In genomic region chr3:9703736-9704342, GRCh38 we compare ENCODE assay signal across 8 cellular contexts. TPM values are rescaled to one million over a fixed set of nuclear protein-coding genes. Genes with fewer than 3 reads are reported as not detected.
A peak's percentile ranks its signal among the peaks of the same experiment; 100 is the strongest.
DNase-seq lines count a peak whose midpoint lies in the region; ATAC-seq, FAIRE-seq and TF ChIP-seq lines count a peak whose summit lies in the region.

A gene with protein sequence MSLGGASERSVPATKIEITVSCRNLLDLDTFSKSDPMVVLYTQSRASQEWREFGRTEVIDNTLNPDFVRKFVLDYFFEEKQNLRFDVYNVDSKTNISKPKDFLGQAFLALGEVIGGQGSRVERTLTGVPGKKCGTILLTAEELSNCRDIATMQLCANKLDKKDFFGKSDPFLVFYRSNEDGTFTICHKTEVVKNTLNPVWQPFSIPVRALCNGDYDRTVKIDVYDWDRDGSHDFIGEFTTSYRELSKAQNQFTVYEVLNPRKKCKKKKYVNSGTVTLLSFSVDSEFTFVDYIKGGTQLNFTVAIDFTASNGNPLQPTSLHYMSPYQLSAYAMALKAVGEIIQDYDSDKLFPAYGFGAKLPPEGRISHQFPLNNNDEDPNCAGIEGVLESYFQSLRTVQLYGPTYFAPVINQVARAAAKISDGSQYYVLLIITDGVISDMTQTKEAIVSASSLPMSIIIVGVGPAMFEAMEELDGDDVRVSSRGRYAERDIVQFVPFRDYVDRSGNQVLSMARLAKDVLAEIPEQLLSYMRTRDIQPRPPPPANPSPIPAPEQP (plus strand): TSS chr3:9703833. CDS start chr3:9703997, 164 bp downstream.

- POLR2A ChIA-PET in endothelial cell of umbilical vein (lab: Charles Lee): no interaction called here
- POLR2A ChIA-PET in naive thymus-derived CD8-positive, alpha-beta T cell (lab: Charles Lee): no interaction called here

- no peak for FAIRE-seq in endothelial cell of umbilical vein (lab: Jason Lieb, UNC)

- no peak within 1 kb of the TSS for H3K27ac ChIP-seq in endothelial cell of umbilical vein (ENCODE audit: insufficient read depth, low read depth, low read length)

- H3K27ac Mint-ChIP-seq in IgD-negative memory B cell: peak within 1 kb of the TSS in 1 of 3 donors; percentile 7
- H3K27ac Mint-ChIP-seq in naive thymus-derived CD8-positive, alpha-beta T cell: peak within 1 kb of the TSS in 1 of 10 donors; percentile 8

- H3K36me3 ChIP-seq in endothelial cell of umbilical vein (ENCODE audit: control insufficient read depth in 2 of 2, extremely low read depth in 1 of 2, insufficient read depth in 2 of 2, low read length in 2 of 2): peaks cover 0 to 4% of the 10 kb centered on the region in 2 experiments

- no peak within 1 kb of the TSS for H2AFZ ChIP-seq in endothelial cell of umbilical vein (ENCODE audit: low read depth, low read length)

- peaks cover 19% of the 10 kb centered on the region for H3K27me3 Mint-ChIP-seq in IgD-negative memory B cell
- H3K27me3 Mint-ChIP-seq in naive thymus-derived CD8-positive, alpha-beta T cell: peaks cover 9 to 30% (median 23%) of the 10 kb centered on the region in 5 donors

- no peaks in the 10 kb centered on the region for H3K9me3 ChIP-seq in endothelial cell of umbilical vein (replicated peaks; ENCODE audit: control insufficient read depth, insufficient read depth, low read length)

- H3K9me1 ChIP-seq in endothelial cell of umbilical vein (replicated peaks; ENCODE audit: control insufficient read depth, extremely low read depth, insufficient read depth, low read length): no peaks in the 10 kb centered on the region

- peak; percentile 38 to 46 for ATAC-seq in naive thymus-derived CD8-positive, alpha-beta T cell
- ATAC-seq in HG03280 (IDR thresholded peaks at IDR 0.05; ENCODE audit: unreplicated experiment): no peak

- H3K4me3 Mint-ChIP-seq in IgD-negative memory B cell: peak within 1 kb of the TSS in 3 of 4 donors; percentile 58 to 68 (median 68)
- peak within 1 kb of the TSS; percentile 32 to 71 (median 54) for H3K4me3 Mint-ChIP-seq in naive thymus-derived CD8-positive, alpha-beta T cell

- DNase-seq in AG10803 (ENCODE audit: low read depth) (no peak), endothelial cell of umbilical vein (ENCODE audit: low read depth, low spot score) (no peak), HPDE6-E6E7 (ENCODE audit: extremely low spot score) (no peak), NCI-H1694 (lab: John Stamatoyannopoulos, UW) (no peak)
- DNase-seq in naive thymus-derived CD8-positive, alpha-beta T cell: peak in 1 of 10 donors; percentile 37
- no peak for DNase-seq in stimulated activated CD4-positive, alpha-beta T cell treated with anti-CD3 and anti-CD28 coated beads, Interleukin-4, amount 100 ng/mL, for 4 hours

- TF ChIP-seq CTCF in AG10803 (conservative IDR thresholded peaks at IDR 0.05; ENCODE audit: low read length): no peak
- TF ChIP-seq CTCF in endothelial cell of umbilical vein (IDR thresholded peaks at IDR 0.05; ENCODE audit: extremely low read depth in 1 of 2, insufficient read depth in 1 of 2, low read depth in 1 of 2, low read length in 2 of 2): no peak

- H3K9me3 Mint-ChIP-seq in IgD-negative memory B cell: peaks cover 0 to 2% (median 0%) of the 10 kb centered on the region in 3 donors
- H3K9me3 Mint-ChIP-seq in naive thymus-derived CD8-positive, alpha-beta T cell: peaks cover 0 to 1% (median 0%) of the 10 kb centered on the region in 9 donors

- dilution Hi-C loops in endothelial cell of umbilical vein (cut with MboI; ENCODE audit: extremely low pct_ligation_motif_present, low sequenced_read_pairs): no loop called here

- H3K9ac ChIP-seq in endothelial cell of umbilical vein (replicated peaks; ENCODE audit: extremely low read depth, insufficient read depth, low read length): no peak within 1 kb of the TSS

- peaks cover 1 to 8% of the 10 kb centered on the region in 2 experiments for H3K27me3 ChIP-seq in endothelial cell of umbilical vein (ENCODE audit: control insufficient read depth in 2 of 2, insufficient read depth in 2 of 2, low read length in 2 of 2)

- H3K4me3 ChIP-seq in AG10803 (ENCODE audit: low read length) (peak within 1 kb of the TSS; percentile 24), endothelial cell of umbilical vein (replicated peaks in 1 of 3; ENCODE audit: insufficient read depth in 1 of 3, low read depth in 1 of 3, low read length in 3 of 3) (no peak within 1 kb of the TSS)

- H4K20me1 ChIP-seq in endothelial cell of umbilical vein (replicated peaks; ENCODE audit: control insufficient read depth, extremely low read depth, insufficient read depth, low read length): no peaks in the 10 kb centered on the region

- H3K79me2 ChIP-seq in endothelial cell of umbilical vein (ENCODE audit: control insufficient read depth, insufficient read depth, low read length): no peaks in the 10 kb centered on the region

- peak within 1 kb of the TSS; percentile 34 for H3K4me2 ChIP-seq in endothelial cell of umbilical vein (ENCODE audit: insufficient read depth, low read length)

- peaks cover 11% of the 10 kb centered on the region for H3K36me3 Mint-ChIP-seq in IgD-negative memory B cell
- H3K36me3 Mint-ChIP-seq in naive thymus-derived CD8-positive, alpha-beta T cell: peaks cover 8 to 40% (median 38%) of the 10 kb centered on the region in 3 donors

- intact Hi-C loops in endothelial cell of umbilical vein (cut with micrococcal nuclease): loop anchor here (1.0 to 10.0 kb wide), 2 partner anchors 27 to 349 kb away; partner anchors contain the start of gene BRPF1

- CTCF ChIA-PET in endothelial cell of umbilical vein (lab: Charles Lee): no interaction called here

- TF ChIP-seq POLR2A in endothelial cell of umbilical vein (IDR thresholded peaks at IDR 0.05; ENCODE audit: low read depth, low read length): no peak

- BruUV-seq in endothelial cell of umbilical vein (replicated peaks; lab: Mats Ljungman, UMichigan): no TSS peak

- peaks cover 0 to 3% (median 2%) of the 10 kb centered on the region in 3 donors for H3K4me1 Mint-ChIP-seq in IgD-negative memory B cell
- H3K4me1 Mint-ChIP-seq in naive thymus-derived CD8-positive, alpha-beta T cell: peaks cover 15 to 18% (median 16%) of the 10 kb centered on the region in 4 donors

- peaks cover 7% of the 10 kb centered on the region for H3K4me1 ChIP-seq in endothelial cell of umbilical vein (ENCODE audit: control insufficient read depth, extremely low read depth, insufficient read depth, low read length)

TF ChIP-seq in endothelial cell of umbilical vein, 7 proteins besides CTCF, POLR2A, EP300 and RAD21:
- TF ChIP-seq GATA2 (IDR thresholded peaks at IDR 0.05; ENCODE audit: insufficient read depth, insufficient read length, low read depth, low read length) (no peak), JUN (IDR thresholded peaks at IDR 0.05; ENCODE audit: borderline replicate concordance, insufficient read depth, insufficient read length, low read depth) (no peak), EZH2 (IDR thresholded peaks at IDR 0.05; ENCODE audit: borderline replicate concordance, low read depth, low read length, severe bottlenecking) (peak; percentile 34), MAX (IDR thresholded peaks at IDR 0.05; ENCODE audit: insufficient read depth, insufficient read length) (no peak), POLR2AphosphoS5 (IDR thresholded peaks at IDR 0.05; ENCODE audit: insufficient read depth, low read depth, low read length) (no peak), MYC (IDR thresholded peaks at IDR 0.05; ENCODE audit: low read depth, low read length) (no peak), FOS (IDR thresholded peaks at IDR 0.05; ENCODE audit: borderline replicate concordance, insufficient read depth, low read length) (no peak)

RNA-seq across cellular contexts. Expression of the gene that starts here (rescaled TPM):
- not detected for polyA plus RNA-seq in IgD-negative memory B cell
- not detected in 2 replicates for total RNA-seq in endothelial cell of umbilical vein
- polyA plus RNA-seq in endothelial cell of umbilical vein: not detected in 2 replicates
- polyA plus RNA-seq in endothelial cell of umbilical vein (2011; cell fraction: cytosol; rRNA removed): not detected in 2 replicates
- 0.13 and 0.26 TPM in 2 replicates for polyA plus RNA-seq in endothelial cell of umbilical vein (2011; cell fraction: nucleus; rRNA removed)
- polyA plus RNA-seq in endothelial cell of umbilical vein (2012): not detected in 2 replicates
- not detected in 2 replicates for polyA minus RNA-seq in endothelial cell of umbilical vein
- not detected for polyA minus RNA-seq in endothelial cell of umbilical vein (2011; cell fraction: cytosol; rRNA and poly(A)+ RNA removed)
- not detected in 2 replicates for polyA minus RNA-seq in endothelial cell of umbilical vein (2011; cell fraction: nucleus; rRNA and poly(A)+ RNA removed)
- under 1 TPM in 1 of 2 experiments, not detected in 1; 0.55 TPM for total RNA-seq in naive thymus-derived CD8-positive, alpha-beta T cell
- polyA plus RNA-seq in naive thymus-derived CD8-positive, alpha-beta T cell: not detected

Comparison
In these comparisons a context has a peak if more than half of its experiments do, and no peak if none do; other contexts are left out.
1. Peak in ATAC-seq in naive thymus-derived CD8-positive, alpha-beta T cell; RNA of the gene not detected or under 1 TPM.